ENCODE assay signal across 1 cellular context in genomic region chr4:1393866-1394265, GRCh38.
TF ChIP-seq lines count a peak whose summit lies in the region.

No MANE protein-coding gene starts in this region.

TF ChIP-seq in GM12891, 5 proteins besides CTCF, POLR2A, EP300 and RAD21:
- TF ChIP-seq POU2F2 (IDR thresholded peaks at IDR 0.05; ENCODE audit: low read depth, low read length) = no peak
- no peak for TF ChIP-seq PAX5 (IDR thresholded peaks at IDR 0.05; ENCODE audit: insufficient read depth, low read length, severe bottlenecking)
- TF ChIP-seq TAF1 (IDR thresholded peaks at IDR 0.05; ENCODE audit: low read depth, low read length) = no peak
- no peak for TF ChIP-seq SPI1 (IDR thresholded peaks at IDR 0.05; ENCODE audit: low read depth, low read length)
- TF ChIP-seq POLR2AphosphoS5 (IDR thresholded peaks at IDR 0.05; ENCODE audit: low read depth, low read length) = no peak
